29 cellular contexts compared by ENCODE assay signal in genomic region chr18:49175476-49175875, GRCh38.
"Had no signal": no experiment of that assay in that cellular context is flagged by ENCODE, and none has a peak within 500 bp of the region (broad histone marks: within the 10 kb centered on the region; RNA-seq: fewer than 3 reads in every experiment).

No MANE protein-coding gene starts in this region.

- FAIRE-seq: TTC549 had no signal

- H3K27me3 ChIP-seq: adrenal gland had no signal

- DNase-seq: activated CD4-positive, alpha-beta memory T cell treated with anti-CD3 and anti-CD28 coated beads, Interleukin-2, amount 10 ng/mL, durations not matched to agents 7 days and 5 days; activated CD4-positive, alpha-beta T cell treated with anti-CD3 and anti-CD28 coated beads, Interleukin-2, amount 10 ng/mL, durations not matched to agents 7 days and 5 days; activated CD4-positive, CD25-positive, alpha-beta regulatory T cell; activated gamma-delta T cell treated with Interleukin-2 at 50 U/mL for 16 hours; activated naive CD4-positive, alpha-beta T cell treated with anti-CD3 and anti-CD28 coated beads, Interleukin-2, amount 50 U/mL, for 16 hours; activated naive CD8-positive, alpha-beta T cell treated with anti-CD3 and anti-CD28 coated beads, Interleukin-2, amount 10 ng/mL, durations not matched to agents 7 days and 5 days; activated T-cell treated with anti-CD3 and anti-CD28 coated beads for 4 hours; activated T-cell treated with anti-CD3 and anti-CD28 coated beads, Interleukin-2, amount 50 U/mL, for 72 hours; adrenal gland; anterior cingulate cortex; cerebellar nuclear complex; Karpas-422; NCI-H1092; NCI-H1417 treated with DMSO at 0.1 percent for 48 hours; NCI-H1694; NCI-H2029; NCI-H2107; NCI-H345; NCI-H510A; NCI-H526 treated with DMSO at 0.1 percent for 48 hours; NCI-H82; RPMI8226; T-cell; T-helper 2 cell; T1000 had no signal

- H3K36me3 ChIP-seq: adrenal gland had no signal

- H3K9me3 ChIP-seq: adrenal gland had no signal

- ATAC-seq: activated T-cell treated with anti-CD3 and anti-CD28 coated beads, Interleukin-2, amount 50 U/mL, for 72 hours; Panc1; Right ventricle myocardium inferior; T-cell had no signal

- H3K4me3 ChIP-seq: adrenal gland, SK-N-MC had no signal

- H3K27ac ChIP-seq: adrenal gland, SK-N-MC had no signal
